27 cellular contexts compared by ENCODE assay signal in the genomic region with DNA sequence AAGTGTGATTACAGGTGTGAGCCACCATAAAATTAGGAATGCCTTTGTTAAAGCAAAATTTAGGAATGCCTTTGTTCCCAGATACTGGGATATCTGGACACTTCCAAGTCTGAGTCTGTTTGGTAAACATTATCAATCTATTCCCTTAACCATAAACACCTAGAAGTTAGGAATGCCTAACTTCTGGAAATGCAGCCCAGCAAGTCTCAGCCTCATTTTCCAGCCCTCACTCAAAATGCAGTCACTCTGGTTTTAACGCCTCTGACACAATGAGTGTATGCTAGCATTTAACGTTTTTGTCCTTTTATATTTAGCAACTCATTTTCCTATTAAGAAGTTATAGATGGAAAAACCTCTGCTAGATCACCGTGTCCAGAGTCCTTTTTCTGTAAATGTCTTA. TPM values are rescaled to one million over a fixed set of nuclear protein-coding genes. Genes with fewer than 3 reads are reported as not detected.
A peak's percentile ranks its signal among the peaks of the same experiment; 100 is the strongest.
DNase-seq lines count a peak whose midpoint lies in the region; ATAC-seq and TF ChIP-seq lines count a peak whose summit lies in the region.
"Had no signal": no experiment of that assay in that cellular context is flagged by ENCODE, and none has a peak within 500 bp of the region (broad histone marks: within the 10 kb centered on the region; RNA-seq: fewer than 3 reads in every experiment).

No MANE protein-coding gene starts in this region.

- no peak for TF ChIP-seq CTCF in DND-41 (IDR thresholded peaks at IDR 0.05; ENCODE audit: borderline replicate concordance, extremely low read depth, low read length, poor library complexity, severe bottlenecking)
- TF ChIP-seq CTCF in PC-9 (conservative IDR thresholded peaks at IDR 0.05), result no peak

- H3K36me3 ChIP-seq in DND-41 (ENCODE audit: insufficient read depth, low read length) (no peaks in the 10 kb centered on the region), HUES48 (ENCODE audit: control insufficient read depth, insufficient read depth, low read length) (no peaks in the 10 kb centered on the region), PC-9 (ENCODE audit: low read depth) (no peaks in the 10 kb centered on the region), mesendoderm (ENCODE audit: control insufficient read depth, insufficient read depth, low read length) (no peaks in the 10 kb centered on the region)
- H3K36me3 ChIP-seq: Peyer's patch had no signal

- no peak overlapping the region for H3K23ac ChIP-seq in mesendoderm (ENCODE audit: low read length)

- H3K27me3 ChIP-seq in DND-41 (ENCODE audit: insufficient read depth, low read length, poor library complexity), result no peaks in the 10 kb centered on the region
- H3K27me3 ChIP-seq in HUES48 (ENCODE audit: control insufficient read depth, insufficient read depth, low read length), result no peaks in the 10 kb centered on the region
- H3K27me3 ChIP-seq in PC-9 (ENCODE audit: insufficient read depth, low read depth), result no peaks in the 10 kb centered on the region
- H3K27me3 ChIP-seq in mesendoderm (ENCODE audit: insufficient read depth, low read length, poor library complexity), result no peaks in the 10 kb centered on the region
- H3K27me3 ChIP-seq: BLaER1 treated with 17β-estradiol and CSF1 and Interleukin-3, amounts not matched to agents 10 nM and 100 nM; Peyer's patch had no signal

- H3K9me2 ChIP-seq in PC-9 (ENCODE audit: insufficient read depth), result no peaks in the 10 kb centered on the region

- no CpG with 5 or more reads among the region's 3 CpGs for WGBS in mesendoderm (ENCODE audit: extremely low coverage, insufficient coverage, low lambda C conversion rate)

- H3K4me1 ChIP-seq in DND-41 (ENCODE audit: insufficient read depth, low read length) (peaks cover 31% of the 10 kb centered on the region), HUES48 (ENCODE audit: control insufficient read depth, insufficient read depth, low read length) (peaks cover 28% of the 10 kb centered on the region), PC-9 (replicated peaks; ENCODE audit: insufficient read depth) (peaks cover 44% of the 10 kb centered on the region), mesendoderm (ENCODE audit: control insufficient read depth, low read depth, low read length) (peaks cover 10% of the 10 kb centered on the region)
- H3K4me1 ChIP-seq: BLaER1 treated with 17β-estradiol and CSF1 and Interleukin-3, amounts not matched to agents 10 nM and 100 nM had no signal

- H4K8ac ChIP-seq in mesendoderm (ENCODE audit: low read depth, low read length), result no peak overlapping the region

- peak overlapping the region; percentile 2 for H3K56ac ChIP-seq in mesendoderm (ENCODE audit: low read length)

- H3K79me2 ChIP-seq in DND-41 (ENCODE audit: insufficient read depth, low read length) (no peaks in the 10 kb centered on the region), PC-9 (ENCODE audit: low read depth) (no peaks in the 10 kb centered on the region), mesendoderm (ENCODE audit: control insufficient read depth, insufficient read depth, low read length) (no peaks in the 10 kb centered on the region)

- H4K20me1 ChIP-seq in DND-41 (ENCODE audit: insufficient read depth, low read length) (0 out of 2 replicates have a peak, but pooled peaks cover 4% of the 10 kb centered on the region), PC-9 (ENCODE audit: insufficient read depth) (no peaks in the 10 kb centered on the region)
- H4K20me1 ChIP-seq: BLaER1 treated with 17β-estradiol and CSF1 and Interleukin-3, amounts not matched to agents 10 nM and 100 nM had no signal

- intact Hi-C loops in PC-9 (cut with micrococcal nuclease; ENCODE audit: unreplicated experiment), result no loop called here

- CTCF ChIA-PET in PC-9 (lab: Charles Lee), result interaction anchor here (0.6 kb wide), 1 partner anchor 41 kb away, joined by 12 read pairs; no protein-coding TSS in a partner anchor

- peak overlapping the region; percentile 85 for H2AK5ac ChIP-seq in mesendoderm (ENCODE audit: low read length)

- H2BK120ac ChIP-seq in mesendoderm (ENCODE audit: low read depth, low read length), result no peak overlapping the region

- H3K79me1 ChIP-seq in mesendoderm (ENCODE audit: low read length), result no peaks in the 10 kb centered on the region

- no peak overlapping the region for H4K5ac ChIP-seq in mesendoderm (ENCODE audit: low read length)

- H3K4me2 ChIP-seq in DND-41 (ENCODE audit: insufficient read depth, low read length) (peak overlapping the region; percentile 57; the same call in 1 of the 2 replicates), PC-9 (no peak overlapping the region), mesendoderm (ENCODE audit: low read length) (no peak overlapping the region)
- H3K4me2 ChIP-seq: BLaER1 treated with 17β-estradiol and CSF1 and Interleukin-3, amounts not matched to agents 10 nM and 100 nM had no signal

- H2BK15ac ChIP-seq in mesendoderm (replicated peaks; ENCODE audit: low read depth), result no peak overlapping the region

- no peak overlapping the region for H3K18ac ChIP-seq in mesendoderm (ENCODE audit: low read length)

- H3K27me3 Mint-ChIP-seq in stimulated activated naive CD8-positive, alpha-beta T cell treated with anti-CD3 and anti-CD28 coated beads, Interleukin-15, amount 100 ng/mL, for 72 hours, result no peaks in the 10 kb centered on the region
- H3K27me3 Mint-ChIP-seq: CD4-positive, alpha-beta memory T cell had no signal

- no peak overlapping the region for H3K4me3 ChIP-seq in DND-41 (ENCODE audit: low read depth in 1 of 2, low read length in 2 of 2)
- no peak overlapping the region for H3K4me3 ChIP-seq in HUES48 (ENCODE audit: low read depth, low read length)
- H3K4me3 ChIP-seq in PC-9, result no peak overlapping the region
- H3K4me3 ChIP-seq in mesendoderm (ENCODE audit: low read length), result no peak overlapping the region
- H3K4me3 ChIP-seq: BLaER1 treated with 17β-estradiol and CSF1 and Interleukin-3, amounts not matched to agents 10 nM and 100 nM; K562; Peyer's patch; SK-N-MC had no signal

- no peaks in the 10 kb centered on the region for H3K9me3 Mint-ChIP-seq in stimulated activated naive CD8-positive, alpha-beta T cell treated with anti-CD3 and anti-CD28 coated beads, Interleukin-15, amount 100 ng/mL, for 72 hours
- H3K9me3 Mint-ChIP-seq: CD4-positive, alpha-beta memory T cell; H9; HFFc6; T-helper 1 cell treated with Interleukin-12 subunit alpha and Interleukin-12 subunit beta and Interleukin-4 antibody, amounts not matched to agents 30 μg/mL and 1 μg/mL, for 36 hours had no signal

- H3K9me3 ChIP-seq in DND-41 (ENCODE audit: insufficient read depth, low read length, severe bottlenecking), result no peaks in the 10 kb centered on the region
- H3K9me3 ChIP-seq in HUES48 (ENCODE audit: control insufficient read depth, insufficient read depth, low read length), result no peaks in the 10 kb centered on the region
- no peaks in the 10 kb centered on the region for H3K9me3 ChIP-seq in PC-9 (ENCODE audit: insufficient read depth, low read depth)
- H3K9me3 ChIP-seq: BLaER1 treated with 17β-estradiol and CSF1 and Interleukin-3, amounts not matched to agents 10 nM and 100 nM; Peyer's patch had no signal

- peaks cover 25% of the 10 kb centered on the region for H3F3A ChIP-seq in PC-9 (ENCODE audit: insufficient read depth, low read depth)

- H3K4me1 Mint-ChIP-seq in stimulated activated naive CD8-positive, alpha-beta T cell treated with anti-CD3 and anti-CD28 coated beads, Interleukin-15, amount 100 ng/mL, for 72 hours, result no peaks in the 10 kb centered on the region
- H3K4me1 Mint-ChIP-seq: CD4-positive, alpha-beta memory T cell had no signal

- H3K27ac Mint-ChIP-seq in stimulated activated naive CD8-positive, alpha-beta T cell treated with anti-CD3 and anti-CD28 coated beads, Interleukin-15, amount 100 ng/mL, for 72 hours, result no peak overlapping the region
- H3K27ac Mint-ChIP-seq: HFFc6; T-helper 1 cell treated with Interleukin-12 subunit alpha and Interleukin-12 subunit beta and Interleukin-4 antibody, amounts not matched to agents 30 μg/mL and 1 μg/mL, for 36 hours had no signal

- DNase-seq in DND-41, result no peak
- no peak for DNase-seq in PC-9
- DNase-seq in mesendoderm, result no peak
- DNase-seq in SW480 (ENCODE audit: low spot score), result no peak
- no peak for DNase-seq in NCI-H1417 treated with DMSO at 0.1 percent for 48 hours (lab: John Stamatoyannopoulos, UW)
- no peak for DNase-seq in stimulated activated naive CD8-positive, alpha-beta T cell treated with anti-CD3 and anti-CD28 coated beads, Interleukin-15, amount 100 ng/mL, for 72 hours
- no peak for DNase-seq in C1 segment of cervical spinal cord (lab: John Stamatoyannopoulos, UW)
- DNase-seq: AML-193; CD4-positive, alpha-beta memory T cell; COR-L47; EL; GF-D8; HFFc6; NCI-H1694; NCI-H2029 treated with DMSO at 0.1 percent for 48 hours; NCI-H446 treated with DMSO at 0.1 percent for 48 hours; NCI-H526; NCI-H82; NK-92 treated with Interleukin-12 subunit alpha and Interleukin-12 subunit beta, amount 100 ng/mL, for 24 hours; Peyer's patch; SIG-M5 had no signal

- POLR2A ChIA-PET in PC-9 (lab: Charles Lee; ENCODE audit: unreplicated experiment), result no interaction called here

- H3K9ac ChIP-seq in DND-41 (ENCODE audit: low read depth, low read length), result no peak overlapping the region
- H3K9ac ChIP-seq in HUES48 (ENCODE audit: low read depth, low read length), result no peak overlapping the region
- no peak overlapping the region for H3K9ac ChIP-seq in mesendoderm (ENCODE audit: low read length)
- H3K9ac ChIP-seq: BLaER1 treated with 17β-estradiol and CSF1 and Interleukin-3, amounts not matched to agents 10 nM and 100 nM had no signal

- peak overlapping the region; percentile 48 for H3K4ac ChIP-seq in mesendoderm (ENCODE audit: low read depth, low read length)

- H3K27ac ChIP-seq in DND-41 (ENCODE audit: low read length) (peak overlapping the region; percentile 13), HUES48 (ENCODE audit: low read depth, low read length) (peak overlapping the region; percentile 94), PC-9 (peak overlapping the region; percentile 24; the same call in 1 of the 2 replicates), mesendoderm (ENCODE audit: low read depth, low read length) (peak overlapping the region; percentile 52)
- H3K27ac ChIP-seq: BLaER1 treated with 17β-estradiol and CSF1 and Interleukin-3, amounts not matched to agents 10 nM and 100 nM; Peyer's patch; SK-N-MC had no signal

- H3K4me3 Mint-ChIP-seq in stimulated activated naive CD8-positive, alpha-beta T cell treated with anti-CD3 and anti-CD28 coated beads, Interleukin-15, amount 100 ng/mL, for 72 hours, result no peak overlapping the region
- H3K4me3 Mint-ChIP-seq: CD4-positive, alpha-beta memory T cell; HFFc6; T-helper 1 cell treated with Interleukin-12 subunit alpha and Interleukin-12 subunit beta and Interleukin-4 antibody, amounts not matched to agents 30 μg/mL and 1 μg/mL, for 36 hours had no signal

- BruUV-seq in PC-9 (replicated peaks; lab: Mats Ljungman, UMichigan), result no TSS peak

- ATAC-seq in DND-41 (ENCODE audit: insufficient read depth, low read depth), result no peak
- ATAC-seq in stimulated activated naive CD8-positive, alpha-beta T cell treated with anti-CD3 and anti-CD28 coated beads, Interleukin-15, amount 100 ng/mL, for 72 hours, result no peak
- ATAC-seq: K562 had no signal

- H2BK5ac ChIP-seq in mesendoderm (ENCODE audit: low read length), result no peak overlapping the region

- H2AFZ ChIP-seq in DND-41 (ENCODE audit: low read depth, low read length) (no peak overlapping the region), PC-9 (no peak overlapping the region)

RNA-seq across cellular contexts. Expression of gene HAS3, which starts 34.4 kb away (rescaled TPM):
- total RNA-seq in PC-9 (2021), result 2.5 and 2.7 TPM in 2 replicates
- polyA plus RNA-seq in mesendoderm (2013, experiment 1 of 2), result 12.0 TPM
- 11.5 TPM for polyA plus RNA-seq in mesendoderm (2013, experiment 2 of 2)

Comparison
In these comparisons a context has a peak if more than half of its experiments do, and no peak if none do; other contexts are left out.
1. H3K27ac ChIP-seq: peak in every context shown above with its lines; median percentile 94 in HUES48; 52 in mesendoderm; 24 in PC-9; 13 in DND-41.